8 cellular contexts compared by ENCODE assay signal in genomic region chr2:102848366-102848839, GRCh38.
DNase-seq lines count a peak whose midpoint lies in the region; ATAC-seq, FAIRE-seq and TF ChIP-seq lines count a peak whose summit lies in the region.

No MANE protein-coding gene starts in this region.

- H4K20me1 ChIP-seq in K562 (replicated peaks; ENCODE audit: control insufficient read depth, insufficient read depth, low read length) (no peaks in the 10 kb centered on the region), MM.1S (ENCODE audit: insufficient read depth, low read length) (no peaks in the 10 kb centered on the region)

- H3K36me3 ChIP-seq in K562 (ENCODE audit: control insufficient read depth, insufficient read depth, low read length) (no peaks in the 10 kb centered on the region), iPS DF 6.9 (ENCODE audit: control insufficient read depth, insufficient read depth, low read length) (no peaks in the 10 kb centered on the region), skeletal muscle tissue (ENCODE audit: control insufficient read depth in 3 of 3, insufficient read depth in 3 of 3, low read length in 3 of 3) (no peaks in the 10 kb centered on the region), MM.1S (replicated peaks; ENCODE audit: insufficient read depth, low read length) (no peaks in the 10 kb centered on the region)

- POLR2A ChIA-PET in K562 (lab: Yijun Ruan, JAX): no interaction called here

- peaks cover 3 to 5% of the 10 kb centered on the region in 2 donors for H3K9me3 Mint-ChIP-seq in activated naive CD4-positive, alpha-beta T cell treated with anti-CD3 and anti-CD28 coated beads, Interleukin-2, amount 50 U/mL, for 72 hours

- no peak for TF ChIP-seq EP300 in K562 (IDR thresholded peaks at IDR 0.05; ENCODE audit: low read length)

- H3K27me3 ChIP-seq in K562 (ENCODE audit: control insufficient read depth in 2 of 2, insufficient read depth in 2 of 2, low read length in 2 of 2): peaks cover 0 to 3% of the 10 kb centered on the region in 2 experiments; a peak in 2 of 5 replicates
- H3K27me3 ChIP-seq in iPS DF 6.9 (ENCODE audit: control insufficient read depth, insufficient read depth, low read length): no peaks in the 10 kb centered on the region
- no peaks in the 10 kb centered on the region for H3K27me3 ChIP-seq in skeletal muscle tissue (ENCODE audit: control insufficient read depth in 3 of 3, insufficient read depth in 3 of 3, low read length in 3 of 3)
- no peaks in the 10 kb centered on the region for H3K27me3 ChIP-seq in MM.1S (replicated peaks; ENCODE audit: insufficient read depth, low read length)

- ATAC-seq in K562: no peak; the same call in 2 of the 3 replicates
- no peak for ATAC-seq in activated naive CD4-positive, alpha-beta T cell treated with anti-CD3 and anti-CD28 coated beads, Interleukin-2, amount 50 U/mL, for 72 hours

- no peak for TF ChIP-seq RAD21 in K562 (CRISPR knock-in tag; conservative IDR thresholded peaks at IDR 0.05 in 1 of 2, IDR thresholded peaks at IDR 0.05 in 1 of 2)

- WGBS in K562 (ENCODE audit: insufficient coverage, low coverage, missing lambda C conversion rate): 7% methylated on average over 10 of the region's 12 CpGs
- no CpG with 5 or more reads among the region's 12 CpGs for WGBS in iPS DF 6.9 (ENCODE audit: insufficient coverage, insufficient read length)

- no peaks in the 10 kb centered on the region for H3K9me2 ChIP-seq in MM.1S (replicated peaks; ENCODE audit: insufficient read depth, low read length)

- no peak overlapping the region for H3K9ac ChIP-seq in K562 (ENCODE audit: insufficient read depth in 1 of 2, low read depth in 2 of 2, low read length in 2 of 2)
- peak overlapping the region; percentile 46 to 54 (median 46) for H3K9ac ChIP-seq in skeletal muscle tissue (ENCODE audit: low read depth in 1 of 3, low read length in 3 of 3)
- no peak overlapping the region for H3K9ac ChIP-seq in MM.1S (ENCODE audit: low read length)

- CTCF ChIA-PET in K562 (lab: Yijun Ruan, JAX; ENCODE audit: low intra/inter-chr PET ratio): no interaction called here

- no peak for TF ChIP-seq POLR2A in H54 (IDR thresholded peaks at IDR 0.05; ENCODE audit: low read depth, low read length)
- TF ChIP-seq POLR2A in K562 (conservative IDR thresholded peaks at IDR 0.05): no peak

- no TSS peak for BruUV-seq in K562 (replicated peaks; lab: Mats Ljungman, UMichigan)

- intact Hi-C loops in K562 (cut with micrococcal nuclease): loop anchor here (10.0 kb wide), 1 partner anchor 126 kb away; no protein-coding TSS in a partner anchor

- in situ Hi-C loops in K562 (cut with MboI): no loop called here

- peak; percentile 30 for DNase-seq in H54 (ENCODE audit: insufficient read length, low spot score)
- peak; percentile 67 to 95 for DNase-seq in NCI-H446 (lab: John Stamatoyannopoulos, UW)
- peak; percentile 23 to 42 (median 36) for DNase-seq in K562 (ENCODE audit: extremely low read depth in 1 of 4, low spot score in 3 of 4)
- DNase-seq in iPS DF 6.9 (ENCODE audit: low read depth, low spot score): peak; percentile 66
- DNase-seq in NCI-H187 treated with DMSO at 0.1 percent for 48 hours (lab: John Stamatoyannopoulos, UW): no peak
- no peak for DNase-seq in MM.1S
- no peak for DNase-seq in activated naive CD4-positive, alpha-beta T cell treated with anti-CD3 and anti-CD28 coated beads, Interleukin-2, amount 50 U/mL, for 72 hours (ENCODE audit: low spot score in 2 of 2)

- H3F3A ChIP-seq in MM.1S (ENCODE audit: insufficient read depth, low read length): no peaks in the 10 kb centered on the region

- peaks cover 5% of the 10 kb centered on the region in 2 donors for H3K36me3 Mint-ChIP-seq in activated naive CD4-positive, alpha-beta T cell treated with anti-CD3 and anti-CD28 coated beads, Interleukin-2, amount 50 U/mL, for 72 hours

- H3K79me2 ChIP-seq in K562 (ENCODE audit: control insufficient read depth, insufficient read depth, low read length) (no peaks in the 10 kb centered on the region), MM.1S (ENCODE audit: low read length) (no peaks in the 10 kb centered on the region)

- FAIRE-seq in H54 (lab: Jason Lieb, UNC): no peak
- no peak for FAIRE-seq in K562 (lab: Jason Lieb, UNC)

- H3K4me3 ChIP-seq in K562: no peak overlapping the region
- no peak overlapping the region for H3K4me3 ChIP-seq in iPS DF 6.9 (ENCODE audit: low read length)
- H3K4me3 ChIP-seq in skeletal muscle tissue (ENCODE audit: low read length in 3 of 3): peak overlapping the region; percentile 23 to 54 (median 49)
- H3K4me3 ChIP-seq in MM.1S (ENCODE audit: low read length): no peak overlapping the region

- no peak overlapping the region for H3K27ac ChIP-seq in K562 (ENCODE audit: extremely low read depth, low read depth, low read length)
- H3K27ac ChIP-seq in iPS DF 6.9 (ENCODE audit: low read length): no peak overlapping the region
- H3K27ac ChIP-seq in skeletal muscle tissue (ENCODE audit: low read depth, low read length): no peak overlapping the region
- no peak overlapping the region for H3K27ac ChIP-seq in MM.1S (ENCODE audit: low read length)

- no peaks in the 10 kb centered on the region for H3K9me1 ChIP-seq in K562 (ENCODE audit: control insufficient read depth, insufficient read depth, low read length)

- H2AFZ ChIP-seq in K562 (ENCODE audit: low read depth, low read length): 0 out of 2 replicates have a peak overlapping the region, but pooled peaks have one; percentile 17
- no peak overlapping the region for H2AFZ ChIP-seq in MM.1S (ENCODE audit: low read length)

- H3K4me1 ChIP-seq in K562 (replicated peaks in 1 of 2; ENCODE audit: control insufficient read depth in 2 of 2, insufficient read depth in 2 of 2, low read length in 2 of 2) (peaks cover 0 to 4% of the 10 kb centered on the region in 2 experiments; a peak in 2 of 5 replicates), iPS DF 6.9 (ENCODE audit: control insufficient read depth, insufficient read depth, low read length) (no peaks in the 10 kb centered on the region), skeletal muscle tissue (ENCODE audit: control insufficient read depth in 3 of 3, insufficient read depth in 3 of 3, low read length in 3 of 3) (peaks cover 4 to 10% (median 5%) of the 10 kb centered on the region in 3 donors), MM.1S (ENCODE audit: low read length) (no peaks in the 10 kb centered on the region)

- H3K4me2 ChIP-seq in K562 (ENCODE audit: insufficient read depth, low read length) (no peak overlapping the region), MM.1S (ENCODE audit: low read depth, low read length) (no peak overlapping the region)

- TF ChIP-seq CTCF in K562 (IDR thresholded peaks at IDR 0.05 in 2 of 3, conservative IDR thresholded peaks at IDR 0.05 in 1 of 3; ENCODE audit: insufficient read depth in 2 of 3, low read depth in 1 of 3, low read length in 3 of 3) (no peak), MM.1S (IDR thresholded peaks at IDR 0.05; ENCODE audit: low read length) (no peak)

- no peak overlapping the region for H3K27ac Mint-ChIP-seq in activated naive CD4-positive, alpha-beta T cell treated with anti-CD3 and anti-CD28 coated beads, Interleukin-2, amount 50 U/mL, for 72 hours

- H3K9me3 ChIP-seq in K562 (replicated peaks; ENCODE audit: control insufficient read depth, insufficient read depth, low read depth, low read length) (no peaks in the 10 kb centered on the region), iPS DF 6.9 (ENCODE audit: control insufficient read depth, insufficient read depth, low read length) (no peaks in the 10 kb centered on the region), skeletal muscle tissue (ENCODE audit: control insufficient read depth in 3 of 3, low read length in 3 of 3) (no peaks in the 10 kb centered on the region), MM.1S (replicated peaks; ENCODE audit: insufficient read depth, low read length) (no peaks in the 10 kb centered on the region)

TF ChIP-seq in K562, 482 proteins besides CTCF, POLR2A, EP300 and RAD21 (continues in another document):
- TF ChIP-seq JUN (IDR thresholded peaks at IDR 0.05; ENCODE audit: borderline replicate concordance, low read depth, low read length) (no peak), JUN (CRISPR knock-in tag; IDR thresholded peaks at IDR 0.05; ENCODE audit: borderline replicate concordance) (no peak), CBX3 (IDR thresholded peaks at IDR 0.05; ENCODE audit: borderline replicate concordance in 1 of 2, low read length in 2 of 2) (no peak), U2AF1 (optimal IDR thresholded peaks at IDR 0.05; ENCODE audit: low read depth, low read length) (no peak)
- TF ChIP-seq, protein P1, sequence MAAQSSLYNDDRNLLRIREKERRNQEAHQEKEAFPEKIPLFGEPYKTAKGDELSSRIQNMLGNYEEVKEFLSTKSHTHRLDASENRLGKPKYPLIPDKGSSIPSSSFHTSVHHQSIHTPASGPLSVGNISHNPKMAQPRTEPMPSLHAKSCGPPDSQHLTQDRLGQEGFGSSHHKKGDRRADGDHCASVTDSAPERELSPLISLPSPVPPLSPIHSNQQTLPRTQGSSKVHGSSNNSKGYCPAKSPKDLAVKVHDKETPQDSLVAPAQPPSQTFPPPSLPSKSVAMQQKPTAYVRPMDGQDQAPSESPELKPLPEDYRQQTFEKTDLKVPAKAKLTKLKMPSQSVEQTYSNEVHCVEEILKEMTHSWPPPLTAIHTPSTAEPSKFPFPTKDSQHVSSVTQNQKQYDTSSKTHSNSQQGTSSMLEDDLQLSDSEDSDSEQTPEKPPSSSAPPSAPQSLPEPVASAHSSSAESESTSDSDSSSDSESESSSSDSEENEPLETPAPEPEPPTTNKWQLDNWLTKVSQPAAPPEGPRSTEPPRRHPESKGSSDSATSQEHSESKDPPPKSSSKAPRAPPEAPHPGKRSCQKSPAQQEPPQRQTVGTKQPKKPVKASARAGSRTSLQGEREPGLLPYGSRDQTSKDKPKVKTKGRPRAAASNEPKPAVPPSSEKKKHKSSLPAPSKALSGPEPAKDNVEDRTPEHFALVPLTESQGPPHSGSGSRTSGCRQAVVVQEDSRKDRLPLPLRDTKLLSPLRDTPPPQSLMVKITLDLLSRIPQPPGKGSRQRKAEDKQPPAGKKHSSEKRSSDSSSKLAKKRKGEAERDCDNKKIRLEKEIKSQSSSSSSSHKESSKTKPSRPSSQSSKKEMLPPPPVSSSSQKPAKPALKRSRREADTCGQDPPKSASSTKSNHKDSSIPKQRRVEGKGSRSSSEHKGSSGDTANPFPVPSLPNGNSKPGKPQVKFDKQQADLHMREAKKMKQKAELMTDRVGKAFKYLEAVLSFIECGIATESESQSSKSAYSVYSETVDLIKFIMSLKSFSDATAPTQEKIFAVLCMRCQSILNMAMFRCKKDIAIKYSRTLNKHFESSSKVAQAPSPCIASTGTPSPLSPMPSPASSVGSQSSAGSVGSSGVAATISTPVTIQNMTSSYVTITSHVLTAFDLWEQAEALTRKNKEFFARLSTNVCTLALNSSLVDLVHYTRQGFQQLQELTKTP (IDR thresholded peaks at IDR 0.05; ENCODE audit: low read depth in 1 of 2, partially characterized antibody in 2 of 2): no peak

Comparison
In these comparisons a context has a peak if more than half of its experiments do, and no peak if none do; other contexts are left out.
1. DNase-seq: peak in H54 (single experiment), NCI-H446 (2 of 2), K562 (4 of 4) and iPS DF 6.9 (single experiment); none in NCI-H187 treated with DMSO at 0.1 percent for 48 hours (single experiment), MM.1S (single experiment) and activated naive CD4-positive, alpha-beta T cell treated with anti-CD3 and anti-CD28 coated beads, Interleukin-2, amount 50 U/mL, for 72 hours (0 of 2).
2. H3K4me3 ChIP-seq: peak in skeletal muscle tissue (3 of 3); none in K562 (single experiment), iPS DF 6.9 (single experiment) and MM.1S (single experiment).
3. H3K9ac ChIP-seq: peak in skeletal muscle tissue (3 of 3); none in K562 (0 of 2) and MM.1S (single experiment).